Comparison of ENCODE assay signal across 1 cellular context in genomic region chr1:152052606-152053005, GRCh38.
TF ChIP-seq lines count a peak whose summit lies in the region.

No MANE protein-coding gene starts in this region.

TF ChIP-seq in K562, 482 proteins besides CTCF, POLR2A, EP300 and RAD21 (continued from another document):
- TF ChIP-seq RCOR1 (IDR thresholded peaks at IDR 0.05; ENCODE audit: borderline replicate concordance in 1 of 2, low read depth in 2 of 2, low read length in 2 of 2) (0 out of 4 replicates have a peak, but pooled peaks of 1 of the 2 experiments have one; percentile 16), XRCC5 (IDR thresholded peaks at IDR 0.05; ENCODE audit: low read depth, low read length) (0 out of 2 replicates have a peak, but pooled peaks have one; percentile 40), NCOA4 (IDR thresholded peaks at IDR 0.05; ENCODE audit: partially characterized antibody) (no peak), ZBTB33 (CRISPR knock-in tag; IDR thresholded peaks at IDR 0.05) (no peak), ZNF75A (CRISPR knock-in tag; IDR thresholded peaks at IDR 0.05) (no peak), CEBPG (CRISPR knock-in tag; IDR thresholded peaks at IDR 0.05) (peak; percentile 76), CEBPG (tag; conservative IDR thresholded peaks at IDR 0.05 in 1 of 2, IDR thresholded peaks at IDR 0.05 in 1 of 2) (peak; percentile 39 to 90; a peak in 3 of 4 replicates), MCM2 (IDR thresholded peaks at IDR 0.05; ENCODE audit: low read depth) (no peak), SMC3 (conservative IDR thresholded peaks at IDR 0.05; ENCODE audit: insufficient read depth, low read depth, low read length) (peak; percentile 94), ZBTB7A (IDR thresholded peaks at IDR 0.05; ENCODE audit: borderline replicate concordance, control insufficient read depth, low read depth, low read length) (0 out of 2 replicates have a peak, but pooled peaks have one; percentile 21), MAFG (tag; conservative IDR thresholded peaks at IDR 0.05) (no peak), HNRNPUL1 (IDR thresholded peaks at IDR 0.05; ENCODE audit: low read length) (no peak), MCM3 (IDR thresholded peaks at IDR 0.05) (no peak), DEAF1 (CRISPR knock-in tag; IDR thresholded peaks at IDR 0.05) (peak; percentile 70; the same call in 1 of the 2 replicates), FOXM1 (IDR thresholded peaks at IDR 0.05; ENCODE audit: low read depth) (no peak), FOXM1 (CRISPR knock-in tag; IDR thresholded peaks at IDR 0.05; ENCODE audit: low read depth) (no peak), ETV1 (tag; conservative IDR thresholded peaks at IDR 0.05; ENCODE audit: low read depth) (0 out of 2 replicates have a peak, but pooled peaks have one; percentile 16), ATF1 (CRISPR knock-in tag; IDR thresholded peaks at IDR 0.05) (no peak), ATF1 (tag; IDR thresholded peaks at IDR 0.05) (no peak), CREB3L1 (IDR thresholded peaks at IDR 0.05; ENCODE audit: borderline replicate concordance, low read depth) (no peak), JUND (IDR thresholded peaks at IDR 0.05; ENCODE audit: borderline replicate concordance, low read depth, low read length) (peak; percentile 35; the same call in 1 of the 2 replicates), JUND (tag; IDR thresholded peaks at IDR 0.05; ENCODE audit: borderline replicate concordance, low read depth, low read length) (no peak), CEBPB (tag; IDR thresholded peaks at IDR 0.05) (peak; percentile 80), ZNF3 (CRISPR knock-in tag; IDR thresholded peaks at IDR 0.05) (no peak), CTBP1 (IDR thresholded peaks at IDR 0.05; ENCODE audit: borderline replicate concordance) (peak; percentile 49; the same call in 1 of the 2 replicates), GTF2F1 (IDR thresholded peaks at IDR 0.05; ENCODE audit: low read depth, low read length) (no peak), MYC (IDR thresholded peaks at IDR 0.05; ENCODE audit: low read depth, low read length) (0 out of 2 replicates have a peak, but pooled peaks have one; percentile 15), MYC (CRISPR knock-in tag; IDR thresholded peaks at IDR 0.05; ENCODE audit: borderline replicate concordance, low read depth) (no peak), ZNF76 (CRISPR knock-in tag; IDR thresholded peaks at IDR 0.05; ENCODE audit: borderline replicate concordance) (no peak), EHMT2 (IDR thresholded peaks at IDR 0.05) (no peak), CHD1 (IDR thresholded peaks at IDR 0.05; ENCODE audit: low read length) (no peak), E2F6 (IDR thresholded peaks at IDR 0.05; ENCODE audit: borderline replicate concordance in 1 of 2, extremely low read depth in 1 of 2, insufficient read depth in 1 of 2, insufficient read length in 1 of 2, low read depth in 1 of 2, low read length in 1 of 2, poor library complexity in 1 of 2, severe bottlenecking in 1 of 2) (no peak), ZSCAN32 (CRISPR knock-in tag; IDR thresholded peaks at IDR 0.05) (no peak), ZNF766 (CRISPR knock-in tag; conservative IDR thresholded peaks at IDR 0.05) (peak; percentile 97)
- TF ChIP-seq, protein P1, sequence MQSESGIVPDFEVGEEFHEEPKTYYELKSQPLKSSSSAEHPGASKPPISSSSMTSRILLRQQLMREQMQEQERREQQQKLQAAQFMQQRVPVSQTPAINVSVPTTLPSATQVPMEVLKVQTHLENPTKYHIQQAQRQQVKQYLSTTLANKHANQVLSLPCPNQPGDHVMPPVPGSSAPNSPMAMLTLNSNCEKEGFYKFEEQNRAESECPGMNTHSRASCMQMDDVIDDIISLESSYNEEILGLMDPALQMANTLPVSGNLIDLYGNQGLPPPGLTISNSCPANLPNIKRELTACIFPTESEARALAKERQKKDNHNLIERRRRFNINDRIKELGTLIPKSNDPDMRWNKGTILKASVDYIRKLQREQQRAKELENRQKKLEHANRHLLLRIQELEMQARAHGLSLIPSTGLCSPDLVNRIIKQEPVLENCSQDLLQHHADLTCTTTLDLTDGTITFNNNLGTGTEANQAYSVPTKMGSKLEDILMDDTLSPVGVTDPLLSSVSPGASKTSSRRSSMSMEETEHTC (IDR thresholded peaks at IDR 0.05) = no peak
- TF ChIP-seq, protein P2, sequence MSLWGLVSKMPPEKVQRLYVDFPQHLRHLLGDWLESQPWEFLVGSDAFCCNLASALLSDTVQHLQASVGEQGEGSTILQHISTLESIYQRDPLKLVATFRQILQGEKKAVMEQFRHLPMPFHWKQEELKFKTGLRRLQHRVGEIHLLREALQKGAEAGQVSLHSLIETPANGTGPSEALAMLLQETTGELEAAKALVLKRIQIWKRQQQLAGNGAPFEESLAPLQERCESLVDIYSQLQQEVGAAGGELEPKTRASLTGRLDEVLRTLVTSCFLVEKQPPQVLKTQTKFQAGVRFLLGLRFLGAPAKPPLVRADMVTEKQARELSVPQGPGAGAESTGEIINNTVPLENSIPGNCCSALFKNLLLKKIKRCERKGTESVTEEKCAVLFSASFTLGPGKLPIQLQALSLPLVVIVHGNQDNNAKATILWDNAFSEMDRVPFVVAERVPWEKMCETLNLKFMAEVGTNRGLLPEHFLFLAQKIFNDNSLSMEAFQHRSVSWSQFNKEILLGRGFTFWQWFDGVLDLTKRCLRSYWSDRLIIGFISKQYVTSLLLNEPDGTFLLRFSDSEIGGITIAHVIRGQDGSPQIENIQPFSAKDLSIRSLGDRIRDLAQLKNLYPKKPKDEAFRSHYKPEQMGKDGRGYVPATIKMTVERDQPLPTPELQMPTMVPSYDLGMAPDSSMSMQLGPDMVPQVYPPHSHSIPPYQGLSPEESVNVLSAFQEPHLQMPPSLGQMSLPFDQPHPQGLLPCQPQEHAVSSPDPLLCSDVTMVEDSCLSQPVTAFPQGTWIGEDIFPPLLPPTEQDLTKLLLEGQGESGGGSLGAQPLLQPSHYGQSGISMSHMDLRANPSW (CRISPR knock-in tag; IDR thresholded peaks at IDR 0.05) = no peak
- TF ChIP-seq, protein P3, sequence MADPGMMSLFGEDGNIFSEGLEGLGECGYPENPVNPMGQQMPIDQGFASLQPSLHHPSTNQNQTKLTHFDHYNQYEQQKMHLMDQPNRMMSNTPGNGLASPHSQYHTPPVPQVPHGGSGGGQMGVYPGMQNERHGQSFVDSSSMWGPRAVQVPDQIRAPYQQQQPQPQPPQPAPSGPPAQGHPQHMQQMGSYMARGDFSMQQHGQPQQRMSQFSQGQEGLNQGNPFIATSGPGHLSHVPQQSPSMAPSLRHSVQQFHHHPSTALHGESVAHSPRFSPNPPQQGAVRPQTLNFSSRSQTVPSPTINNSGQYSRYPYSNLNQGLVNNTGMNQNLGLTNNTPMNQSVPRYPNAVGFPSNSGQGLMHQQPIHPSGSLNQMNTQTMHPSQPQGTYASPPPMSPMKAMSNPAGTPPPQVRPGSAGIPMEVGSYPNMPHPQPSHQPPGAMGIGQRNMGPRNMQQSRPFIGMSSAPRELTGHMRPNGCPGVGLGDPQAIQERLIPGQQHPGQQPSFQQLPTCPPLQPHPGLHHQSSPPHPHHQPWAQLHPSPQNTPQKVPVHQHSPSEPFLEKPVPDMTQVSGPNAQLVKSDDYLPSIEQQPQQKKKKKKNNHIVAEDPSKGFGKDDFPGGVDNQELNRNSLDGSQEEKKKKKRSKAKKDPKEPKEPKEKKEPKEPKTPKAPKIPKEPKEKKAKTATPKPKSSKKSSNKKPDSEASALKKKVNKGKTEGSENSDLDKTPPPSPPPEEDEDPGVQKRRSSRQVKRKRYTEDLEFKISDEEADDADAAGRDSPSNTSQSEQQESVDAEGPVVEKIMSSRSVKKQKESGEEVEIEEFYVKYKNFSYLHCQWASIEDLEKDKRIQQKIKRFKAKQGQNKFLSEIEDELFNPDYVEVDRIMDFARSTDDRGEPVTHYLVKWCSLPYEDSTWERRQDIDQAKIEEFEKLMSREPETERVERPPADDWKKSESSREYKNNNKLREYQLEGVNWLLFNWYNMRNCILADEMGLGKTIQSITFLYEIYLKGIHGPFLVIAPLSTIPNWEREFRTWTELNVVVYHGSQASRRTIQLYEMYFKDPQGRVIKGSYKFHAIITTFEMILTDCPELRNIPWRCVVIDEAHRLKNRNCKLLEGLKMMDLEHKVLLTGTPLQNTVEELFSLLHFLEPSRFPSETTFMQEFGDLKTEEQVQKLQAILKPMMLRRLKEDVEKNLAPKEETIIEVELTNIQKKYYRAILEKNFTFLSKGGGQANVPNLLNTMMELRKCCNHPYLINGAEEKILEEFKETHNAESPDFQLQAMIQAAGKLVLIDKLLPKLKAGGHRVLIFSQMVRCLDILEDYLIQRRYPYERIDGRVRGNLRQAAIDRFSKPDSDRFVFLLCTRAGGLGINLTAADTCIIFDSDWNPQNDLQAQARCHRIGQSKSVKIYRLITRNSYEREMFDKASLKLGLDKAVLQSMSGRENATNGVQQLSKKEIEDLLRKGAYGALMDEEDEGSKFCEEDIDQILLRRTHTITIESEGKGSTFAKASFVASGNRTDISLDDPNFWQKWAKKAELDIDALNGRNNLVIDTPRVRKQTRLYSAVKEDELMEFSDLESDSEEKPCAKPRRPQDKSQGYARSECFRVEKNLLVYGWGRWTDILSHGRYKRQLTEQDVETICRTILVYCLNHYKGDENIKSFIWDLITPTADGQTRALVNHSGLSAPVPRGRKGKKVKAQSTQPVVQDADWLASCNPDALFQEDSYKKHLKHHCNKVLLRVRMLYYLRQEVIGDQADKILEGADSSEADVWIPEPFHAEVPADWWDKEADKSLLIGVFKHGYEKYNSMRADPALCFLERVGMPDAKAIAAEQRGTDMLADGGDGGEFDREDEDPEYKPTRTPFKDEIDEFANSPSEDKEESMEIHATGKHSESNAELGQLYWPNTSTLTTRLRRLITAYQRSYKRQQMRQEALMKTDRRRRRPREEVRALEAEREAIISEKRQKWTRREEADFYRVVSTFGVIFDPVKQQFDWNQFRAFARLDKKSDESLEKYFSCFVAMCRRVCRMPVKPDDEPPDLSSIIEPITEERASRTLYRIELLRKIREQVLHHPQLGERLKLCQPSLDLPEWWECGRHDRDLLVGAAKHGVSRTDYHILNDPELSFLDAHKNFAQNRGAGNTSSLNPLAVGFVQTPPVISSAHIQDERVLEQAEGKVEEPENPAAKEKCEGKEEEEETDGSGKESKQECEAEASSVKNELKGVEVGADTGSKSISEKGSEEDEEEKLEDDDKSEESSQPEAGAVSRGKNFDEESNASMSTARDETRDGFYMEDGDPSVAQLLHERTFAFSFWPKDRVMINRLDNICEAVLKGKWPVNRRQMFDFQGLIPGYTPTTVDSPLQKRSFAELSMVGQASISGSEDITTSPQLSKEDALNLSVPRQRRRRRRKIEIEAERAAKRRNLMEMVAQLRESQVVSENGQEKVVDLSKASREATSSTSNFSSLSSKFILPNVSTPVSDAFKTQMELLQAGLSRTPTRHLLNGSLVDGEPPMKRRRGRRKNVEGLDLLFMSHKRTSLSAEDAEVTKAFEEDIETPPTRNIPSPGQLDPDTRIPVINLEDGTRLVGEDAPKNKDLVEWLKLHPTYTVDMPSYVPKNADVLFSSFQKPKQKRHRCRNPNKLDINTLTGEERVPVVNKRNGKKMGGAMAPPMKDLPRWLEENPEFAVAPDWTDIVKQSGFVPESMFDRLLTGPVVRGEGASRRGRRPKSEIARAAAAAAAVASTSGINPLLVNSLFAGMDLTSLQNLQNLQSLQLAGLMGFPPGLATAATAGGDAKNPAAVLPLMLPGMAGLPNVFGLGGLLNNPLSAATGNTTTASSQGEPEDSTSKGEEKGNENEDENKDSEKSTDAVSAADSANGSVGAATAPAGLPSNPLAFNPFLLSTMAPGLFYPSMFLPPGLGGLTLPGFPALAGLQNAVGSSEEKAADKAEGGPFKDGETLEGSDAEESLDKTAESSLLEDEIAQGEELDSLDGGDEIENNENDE (IDR thresholded peaks at IDR 0.05; ENCODE audit: low read depth, low read length) = no peak
- TF ChIP-seq, protein P4, sequence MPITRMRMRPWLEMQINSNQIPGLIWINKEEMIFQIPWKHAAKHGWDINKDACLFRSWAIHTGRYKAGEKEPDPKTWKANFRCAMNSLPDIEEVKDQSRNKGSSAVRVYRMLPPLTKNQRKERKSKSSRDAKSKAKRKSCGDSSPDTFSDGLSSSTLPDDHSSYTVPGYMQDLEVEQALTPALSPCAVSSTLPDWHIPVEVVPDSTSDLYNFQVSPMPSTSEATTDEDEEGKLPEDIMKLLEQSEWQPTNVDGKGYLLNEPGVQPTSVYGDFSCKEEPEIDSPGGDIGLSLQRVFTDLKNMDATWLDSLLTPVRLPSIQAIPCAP (CRISPR knock-in tag; IDR thresholded peaks at IDR 0.05; ENCODE audit: borderline replicate concordance) = no peak
